Comparison of ENCODE assay signal across 12 cellular contexts in the genomic region with DNA sequence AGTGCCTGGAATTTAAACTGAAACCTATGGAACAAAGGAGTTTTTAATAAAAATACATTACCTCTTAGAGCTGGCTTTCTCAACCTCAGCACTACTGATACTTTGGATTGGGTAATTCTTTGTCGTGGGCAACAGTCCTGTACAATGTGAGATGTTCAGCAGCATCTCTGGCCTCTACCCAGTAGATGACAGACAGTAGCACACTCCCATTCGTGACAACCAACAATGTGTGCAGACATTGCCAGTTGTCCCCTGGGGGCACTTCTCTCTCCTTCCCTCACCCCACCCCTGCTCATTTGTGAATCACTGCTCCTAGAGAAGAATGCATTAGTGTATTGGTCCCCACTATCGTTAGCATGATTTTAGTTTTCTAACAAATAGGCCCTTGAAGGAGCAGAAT. TPM values are rescaled to one million over a fixed set of nuclear protein-coding genes. Genes with fewer than 3 reads are reported as not detected.
DNase-seq lines count a peak whose midpoint lies in the region; ATAC-seq and TF ChIP-seq lines count a peak whose summit lies in the region.
"Had no signal": no experiment of that assay in that cellular context is flagged by ENCODE, and none has a peak within 500 bp of the region (broad histone marks: within the 10 kb centered on the region; RNA-seq: fewer than 3 reads in every experiment).

No MANE protein-coding gene starts in this region.

- no peaks in the 10 kb centered on the region for H3K9me3 ChIP-seq in MG63

- no peaks in the 10 kb centered on the region for H3K36me3 ChIP-seq in MG63

- no peak for ATAC-seq in GM19397 (IDR thresholded peaks at IDR 0.05; ENCODE audit: unreplicated experiment)
- ATAC-seq: effector memory CD8-positive, alpha-beta T cell; sciatic nerve had no signal

- H3K4me3 ChIP-seq in cardiac fibroblast (replicated peaks in 1 of 2; ENCODE audit: low read depth in 2 of 2, low read length in 2 of 2) = no peak overlapping the region
- H3K4me3 ChIP-seq in MG63 = no peak overlapping the region

- H3K27me3 ChIP-seq in MG63 = no peaks in the 10 kb centered on the region

- no peak for TF ChIP-seq CTCF in cardiac fibroblast (IDR thresholded peaks at IDR 0.05; ENCODE audit: low read depth, low read length)

- peak; percentile 51 for DNase-seq in NK-92 treated with Interleukin-12 subunit alpha and Interleukin-12 subunit beta, amount 100 ng/mL, for 24 hours (lab: John Stamatoyannopoulos, UW)
- no peak for DNase-seq in NK-92 (lab: John Stamatoyannopoulos, UW; ENCODE audit: unreplicated experiment)
- DNase-seq in M059J (ENCODE audit: low read depth) = peak; percentile 95
- DNase-seq in cardiac fibroblast (ENCODE audit: low read depth in 2 of 2) = peak; percentile 51 to 77
- peak; percentile 46 for DNase-seq in renal cortical epithelial cell (ENCODE audit: low read depth)
- no peak for DNase-seq in NCI-H2107 (lab: John Stamatoyannopoulos, UW)
- DNase-seq in MG63 = no peak
- DNase-seq: aorta; effector memory CD8-positive, alpha-beta T cell; NCI-H1105 had no signal

RNA-seq across cellular contexts. Expression of a gene that starts 16.2 kb away (rescaled TPM):
- total RNA-seq in M059J (2014; rRNA removed; shearing (Covaris generic)) = 15.4 and 29.8 TPM in 2 replicates
- total RNA-seq in renal cortical epithelial cell = 6.7 and 18.9 TPM in 2 replicates
- total RNA-seq in MG63 (2014; rRNA removed; shearing (Covaris generic); ENCODE audit: low replicate concordance) = 0.16 TPM in 1 of 2 replicates, not detected in the other

Comparison
In these comparisons a context has a peak if more than half of its experiments do, and no peak if none do; other contexts are left out.
1. DNase-seq: peak in NK-92 treated with Interleukin-12 subunit alpha and Interleukin-12 subunit beta, amount 100 ng/mL, for 24 hours (single experiment), M059J (single experiment), cardiac fibroblast (2 of 2) and renal cortical epithelial cell (single experiment); none in NK-92 (single experiment), NCI-H2107 (single experiment) and MG63 (single experiment).